Comparison of ENCODE assay signal across 10 cellular contexts in genomic region chr7:92404170-92404614, GRCh38. TPM values are rescaled to one million over a fixed set of nuclear protein-coding genes. Genes with fewer than 3 reads are reported as not detected.
DNase-seq lines count a peak whose midpoint lies in the region; ATAC-seq, FAIRE-seq and TF ChIP-seq lines count a peak whose summit lies in the region.
"Had no signal": no experiment of that assay in that cellular context is flagged by ENCODE, and none has a peak within 500 bp of the region (broad histone marks: within the 10 kb centered on the region; RNA-seq: fewer than 3 reads in every experiment).

No MANE protein-coding gene starts in this region.

- H3K27me3 ChIP-seq in DOHH2 (ENCODE audit: control insufficient read depth, low read length), result no peaks in the 10 kb centered on the region

- no peaks in the 10 kb centered on the region for H4K20me1 ChIP-seq in DOHH2 (ENCODE audit: control insufficient read depth, insufficient read depth, low read depth, low read length)

- intact Hi-C loops in natural killer cell (cut with micrococcal nuclease) (no loop called here), kidney (cut with DNase I) (no loop called here), lower leg skin (cut with DNase I; ENCODE audit: low total_unique reads) (no loop called here)

- peak overlapping the region; percentile 2 for H3K27ac Mint-ChIP-seq in activated T-cell treated with anti-CD3 and anti-CD28 coated beads, Interleukin-2, amount 50 U/mL, for 72 hours
- peak overlapping the region; percentile 62 to 74 for H3K27ac Mint-ChIP-seq in natural killer cell
- H3K27ac Mint-ChIP-seq: activated naive CD8-positive, alpha-beta T cell had no signal

- H3K36me3 Mint-ChIP-seq in activated T-cell treated with anti-CD3 and anti-CD28 coated beads, Interleukin-2, amount 50 U/mL, for 72 hours (ENCODE audit: insufficient read depth in 2 of 2), result no peaks in the 10 kb centered on the region
- H3K36me3 Mint-ChIP-seq in natural killer cell, result peaks cover 5% of the 10 kb centered on the region

- 0 out of 2 replicates have a peak, but pooled peaks cover 2% of the 10 kb centered on the region for H3F3A ChIP-seq in DOHH2 (ENCODE audit: control insufficient read depth, insufficient read depth)

- peaks cover 10% of the 10 kb centered on the region for H3K36me3 ChIP-seq in DOHH2 (ENCODE audit: control insufficient read depth, low read length)
- H3K36me3 ChIP-seq in kidney (ENCODE audit: control insufficient read depth in 1 of 2, insufficient read depth in 2 of 2, low read length in 2 of 2), result peaks cover 4 to 5% of the 10 kb centered on the region in 2 donors

- H3K9me3 ChIP-seq in DOHH2 (ENCODE audit: control insufficient read depth, insufficient read depth, low read length), result no peaks in the 10 kb centered on the region
- no peaks in the 10 kb centered on the region for H3K9me3 ChIP-seq in kidney (ENCODE audit: control insufficient read depth in 1 of 2, low read length in 2 of 2)

- ATAC-seq in activated T-cell treated with anti-CD3 and anti-CD28 coated beads, Interleukin-2, amount 50 U/mL, for 72 hours (replicated peaks in 1 of 2), result peak; percentile 80 to 81
- peak; percentile 70 to 91 (median 79) for ATAC-seq in natural killer cell
- ATAC-seq in GM19023 (IDR thresholded peaks at IDR 0.05; ENCODE audit: unreplicated experiment), result no peak

- H3K27me3 Mint-ChIP-seq in activated T-cell treated with anti-CD3 and anti-CD28 coated beads, Interleukin-2, amount 50 U/mL, for 72 hours (ENCODE audit: low read depth), result peaks cover 7% of the 10 kb centered on the region
- no peaks in the 10 kb centered on the region for H3K27me3 Mint-ChIP-seq in natural killer cell (ENCODE audit: low read depth in 2 of 2)
- H3K27me3 Mint-ChIP-seq: activated naive CD8-positive, alpha-beta T cell had no signal

- 83% methylated on average over 6 of the region's 6 CpGs for WGBS in lower leg skin, 2 donors

- DNase-seq in NCI-H128 (lab: John Stamatoyannopoulos, UW; ENCODE audit: unreplicated experiment) (peak; percentile 65), natural killer cell (peak; percentile 31), kidney (no peak), lower leg skin (ENCODE audit: low spot score in 2 of 2) (no peak), amniotic stem cell (lab: John Stamatoyannopoulos, UW) (no peak)
- peak; percentile 54 to 64 for DNase-seq in activated T-cell treated with anti-CD3 and anti-CD28 coated beads, Interleukin-2, amount 50 U/mL, for 72 hours
- DNase-seq: RPMI8226 had no signal

- no peaks in the 10 kb centered on the region for H3K4me1 ChIP-seq in DOHH2 (ENCODE audit: control insufficient read depth, low read length)
- H3K4me1 ChIP-seq in kidney (ENCODE audit: control insufficient read depth in 1 of 2, insufficient read depth in 1 of 2, low read depth in 1 of 2, low read length in 2 of 2), result no peaks in the 10 kb centered on the region

- H3K27ac ChIP-seq in DOHH2 (ENCODE audit: low read depth, low read length) (no peak overlapping the region), kidney (ENCODE audit: low read depth in 2 of 2, low read length in 2 of 2) (no peak overlapping the region)

- no peak for FAIRE-seq in kidney (lab: Jason Lieb, UNC)

- no peaks in the 10 kb centered on the region for H3K79me2 ChIP-seq in DOHH2 (ENCODE audit: control insufficient read depth, low read length)

- no peaks in the 10 kb centered on the region for H3K9me2 ChIP-seq in DOHH2 (replicated peaks; ENCODE audit: control insufficient read depth, low read length)

- no peaks in the 10 kb centered on the region for H3K9me3 Mint-ChIP-seq in activated T-cell treated with anti-CD3 and anti-CD28 coated beads, Interleukin-2, amount 50 U/mL, for 72 hours
- H3K9me3 Mint-ChIP-seq in natural killer cell, result no peaks in the 10 kb centered on the region

- H3K4me3 ChIP-seq in DOHH2 (ENCODE audit: low read length) (no peak overlapping the region), kidney (ENCODE audit: low read length in 2 of 2) (no peak overlapping the region), lower leg skin (ENCODE audit: low read depth, poor library complexity, severe bottlenecking) (no peak overlapping the region)

- H3K4me1 Mint-ChIP-seq in activated T-cell treated with anti-CD3 and anti-CD28 coated beads, Interleukin-2, amount 50 U/mL, for 72 hours (ENCODE audit: low read depth), result peaks cover 21% of the 10 kb centered on the region
- H3K4me1 Mint-ChIP-seq in natural killer cell, result peaks cover 19 to 23% of the 10 kb centered on the region in 2 donors

- TF ChIP-seq POLR2A in lower leg skin (IDR thresholded peaks at IDR 0.05), result no peak

- H3K4me2 ChIP-seq in DOHH2 (ENCODE audit: low read length), result no peak overlapping the region

- TF ChIP-seq CTCF in DOHH2 (IDR thresholded peaks at IDR 0.05; ENCODE audit: low read depth, low read length, poor library complexity, severe bottlenecking) (peak; percentile 35), natural killer cell (IDR thresholded peaks at IDR 0.05) (no peak), kidney (IDR thresholded peaks at IDR 0.05; ENCODE audit: borderline replicate concordance, extremely low read depth, insufficient read depth) (no peak), lower leg skin (IDR thresholded peaks at IDR 0.05) (no peak)

- no peak overlapping the region for H3K9ac ChIP-seq in kidney (ENCODE audit: low read length in 2 of 2)

- H3K4me3 Mint-ChIP-seq in activated T-cell treated with anti-CD3 and anti-CD28 coated beads, Interleukin-2, amount 50 U/mL, for 72 hours, result peak overlapping the region in 1 of 2 donors; percentile 43
- H3K4me3 Mint-ChIP-seq in natural killer cell, result peak overlapping the region; percentile 72
- H3K4me3 Mint-ChIP-seq: activated naive CD8-positive, alpha-beta T cell had no signal

RNA-seq across cellular contexts. Expression of gene GATAD1, which starts 43.1 kb away (rescaled TPM):
- 10 to 100 TPM; 33.8 to 35.5 TPM for total RNA-seq in activated T-cell treated with anti-CD3 and anti-CD28 coated beads, Interleukin-2, amount 50 U/mL, for 72 hours
- 10 to 100 TPM; 32.5 to 43.3 (median 35.0) TPM for total RNA-seq in natural killer cell
- total RNA-seq in kidney, result 35.8 TPM
- 17.5 TPM for polyA plus RNA-seq in kidney (ENCODE audit: insufficient read depth, low read depth, low replicate concordance)
- total RNA-seq in lower leg skin, result 10 to 100 TPM; 14.7 to 23.0 (median 18.3) TPM

Comparison
In these comparisons a context has a peak if more than half of its experiments do, and no peak if none do; other contexts are left out.
1. DNase-seq: peak in NCI-H128 (single experiment), activated T-cell treated with anti-CD3 and anti-CD28 coated beads, Interleukin-2, amount 50 U/mL, for 72 hours (2 of 2) and natural killer cell (single experiment); none in kidney (single experiment), lower leg skin (0 of 2) and amniotic stem cell (single experiment).